In genomic region chr15:92161039-92161670, GRCh38 we compare ENCODE assay signal across 9 cellular contexts.
DNase-seq lines count a peak whose midpoint lies in the region; ATAC-seq and TF ChIP-seq lines count a peak whose summit lies in the region.
"Had no signal": no experiment of that assay in that cellular context is flagged by ENCODE, and none has a peak within 500 bp of the region (broad histone marks: within the 10 kb centered on the region; RNA-seq: fewer than 3 reads in every experiment).

No MANE protein-coding gene starts in this region.

- H3K4me1 ChIP-seq in A673 (ENCODE audit: insufficient read depth, low read length, poor library complexity, severe bottlenecking), result no peaks in the 10 kb centered on the region

- no peaks in the 10 kb centered on the region for H3K27me3 Mint-ChIP-seq in memory B cell
- H3K27me3 Mint-ChIP-seq: naive thymus-derived CD8-positive, alpha-beta T cell had no signal

- DNase-seq in memory B cell (ENCODE audit: low spot score in 2 of 2), result peak in 1 of 2 donors; percentile 4
- no peak for DNase-seq in hypothalamus (lab: John Stamatoyannopoulos, UW)
- DNase-seq in omental fat pad (ENCODE audit: low spot score), result no peak
- no peak for DNase-seq in A673 (ENCODE audit: low spot score)
- DNase-seq: naive thymus-derived CD8-positive, alpha-beta T cell had no signal

- H3K36me3 Mint-ChIP-seq in memory B cell, result no peaks in the 10 kb centered on the region

- intact Hi-C loops in A673 (cut with micrococcal nuclease; ENCODE audit: unreplicated experiment), result no loop called here

- ATAC-seq in GM18909 (IDR thresholded peaks at IDR 0.05; ENCODE audit: poor library complexity, unreplicated experiment), result peak; percentile 97
- peak; percentile 94 for ATAC-seq in GM21737 (IDR thresholded peaks at IDR 0.05; ENCODE audit: unreplicated experiment)
- peak; percentile 95 for ATAC-seq in HG03521 (IDR thresholded peaks at IDR 0.05; ENCODE audit: unreplicated experiment)
- peak; percentile 91 for ATAC-seq in memory B cell (ENCODE audit: low read depth)
- ATAC-seq in omental fat pad (ENCODE audit: low FRiP score), result no peak
- ATAC-seq: naive thymus-derived CD8-positive, alpha-beta T cell; Panc1 had no signal

- H3K27ac Mint-ChIP-seq in memory B cell, result peak overlapping the region; percentile 83
- H3K27ac Mint-ChIP-seq: naive thymus-derived CD8-positive, alpha-beta T cell had no signal

- H3K36me3 ChIP-seq in A673 (ENCODE audit: insufficient read depth, low read length, poor library complexity, severe bottlenecking), result no peaks in the 10 kb centered on the region

- POLR2A ChIA-PET in A673 (lab: Charles Lee; ENCODE audit: low non-redundant PET), result no interaction called here

- H3K27ac ChIP-seq in A673 (ENCODE audit: low read depth, low read length, poor library complexity, severe bottlenecking), result no peak overlapping the region

- TF ChIP-seq CTCF in omental fat pad (IDR thresholded peaks at IDR 0.05) (no peak), A673 (conservative IDR thresholded peaks at IDR 0.05; ENCODE audit: low read depth, low read length) (no peak)

- H3K9me3 ChIP-seq in A673 (ENCODE audit: low read depth, low read length, poor library complexity, severe bottlenecking), result no peaks in the 10 kb centered on the region

- no peaks in the 10 kb centered on the region for H3K9me3 Mint-ChIP-seq in memory B cell
- H3K9me3 Mint-ChIP-seq: naive thymus-derived CD8-positive, alpha-beta T cell had no signal

- CTCF ChIA-PET in A673 (lab: Charles Lee), result no interaction called here

- peak overlapping the region; percentile 93 for H3K4me3 Mint-ChIP-seq in memory B cell
- H3K4me3 Mint-ChIP-seq: naive thymus-derived CD8-positive, alpha-beta T cell had no signal

- peaks cover 7% of the 10 kb centered on the region for H3K4me1 Mint-ChIP-seq in memory B cell

- H3K4me3 ChIP-seq in A673 (ENCODE audit: low read depth, low read length, poor library complexity, severe bottlenecking), result no peak overlapping the region

- BruUV-seq in A673 (replicated peaks; lab: Mats Ljungman, UMichigan), result no TSS peak

- no peaks in the 10 kb centered on the region for H3K27me3 ChIP-seq in A673 (replicated peaks; ENCODE audit: insufficient read depth, low read depth, low read length, poor library complexity)
